In the genomic region with DNA sequence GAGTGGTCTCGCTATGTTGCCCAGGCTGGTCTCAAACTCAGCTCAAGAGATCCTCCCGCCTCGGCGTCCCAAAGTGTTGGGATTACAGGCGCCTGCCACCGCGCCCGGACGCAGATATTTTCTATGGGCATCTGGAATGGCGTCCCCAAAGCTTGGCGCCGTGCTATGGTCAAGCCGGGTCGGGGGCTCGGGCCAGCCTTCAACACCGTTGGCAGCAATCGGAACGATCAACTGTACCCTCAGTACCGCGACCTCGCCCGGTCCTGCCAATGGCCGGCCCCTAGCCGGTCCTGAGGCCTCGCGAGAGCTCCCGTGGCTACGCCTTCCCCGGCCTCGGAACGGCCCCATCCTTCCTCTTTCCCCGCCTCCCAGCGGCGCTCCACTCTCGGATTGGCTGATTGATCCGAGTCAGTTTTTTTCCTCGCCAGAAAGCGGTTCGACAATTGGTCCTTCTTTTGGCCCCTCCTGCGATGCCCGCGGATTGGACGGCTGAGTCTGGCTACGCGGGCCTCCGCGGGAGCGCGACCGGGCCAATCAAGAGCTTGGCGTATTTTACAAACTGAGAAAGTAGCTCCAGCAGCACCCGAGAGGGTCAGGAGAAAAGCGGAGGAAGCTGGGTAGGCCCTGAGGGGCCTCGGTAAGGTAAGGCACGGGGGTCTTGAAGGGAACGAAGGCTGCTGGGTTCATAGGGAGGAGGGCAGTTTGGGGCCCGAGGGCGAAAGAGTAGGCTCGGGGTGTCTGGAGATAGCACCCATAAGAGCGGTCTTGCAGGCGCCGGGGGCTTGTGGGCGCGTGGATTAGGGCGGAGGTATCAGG, we compare ENCODE assay signal across 8 cellular contexts. TPM values are rescaled to one million over a fixed set of nuclear protein-coding genes. Genes with fewer than 3 reads are reported as not detected.
DNase-seq lines count a peak whose midpoint lies in the region; TF ChIP-seq lines count a peak whose summit lies in the region.

A gene with protein sequence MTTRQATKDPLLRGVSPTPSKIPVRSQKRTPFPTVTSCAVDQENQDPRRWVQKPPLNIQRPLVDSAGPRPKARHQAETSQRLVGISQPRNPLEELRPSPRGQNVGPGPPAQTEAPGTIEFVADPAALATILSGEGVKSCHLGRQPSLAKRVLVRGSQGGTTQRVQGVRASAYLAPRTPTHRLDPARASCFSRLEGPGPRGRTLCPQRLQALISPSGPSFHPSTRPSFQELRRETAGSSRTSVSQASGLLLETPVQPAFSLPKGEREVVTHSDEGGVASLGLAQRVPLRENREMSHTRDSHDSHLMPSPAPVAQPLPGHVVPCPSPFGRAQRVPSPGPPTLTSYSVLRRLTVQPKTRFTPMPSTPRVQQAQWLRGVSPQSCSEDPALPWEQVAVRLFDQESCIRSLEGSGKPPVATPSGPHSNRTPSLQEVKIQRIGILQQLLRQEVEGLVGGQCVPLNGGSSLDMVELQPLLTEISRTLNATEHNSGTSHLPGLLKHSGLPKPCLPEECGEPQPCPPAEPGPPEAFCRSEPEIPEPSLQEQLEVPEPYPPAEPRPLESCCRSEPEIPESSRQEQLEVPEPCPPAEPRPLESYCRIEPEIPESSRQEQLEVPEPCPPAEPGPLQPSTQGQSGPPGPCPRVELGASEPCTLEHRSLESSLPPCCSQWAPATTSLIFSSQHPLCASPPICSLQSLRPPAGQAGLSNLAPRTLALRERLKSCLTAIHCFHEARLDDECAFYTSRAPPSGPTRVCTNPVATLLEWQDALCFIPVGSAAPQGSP (plus strand): TSS at position 548 of the 816 bp plus-strand sequence. CDS start 354 bp downstream, outside the sequence.

- peaks cover 32% of the 10 kb centered on the region for H3K36me3 ChIP-seq in HAP-1 (replicated peaks)
- peaks cover 31% of the 10 kb centered on the region for H3K36me3 ChIP-seq in MG63

- peak within 1 kb of the TSS; percentile 76 for H3K4me3 ChIP-seq in HAP-1
- peak within 1 kb of the TSS; percentile 61 for H3K4me3 ChIP-seq in MG63

- H3K4me1 ChIP-seq in HAP-1 = peaks cover 6% of the 10 kb centered on the region

- TF ChIP-seq CTCF in nephron progenitor cell (IDR thresholded peaks at IDR 0.05) = no peak

- H3K27me3 ChIP-seq in HAP-1 (ENCODE audit: low read depth) (no peaks in the 10 kb centered on the region), MG63 (no peaks in the 10 kb centered on the region)

- H3K9me3 Mint-ChIP-seq in nephron progenitor cell = no peaks in the 10 kb centered on the region
- no peaks in the 10 kb centered on the region for H3K9me3 Mint-ChIP-seq in stimulated activated naive CD8-positive, alpha-beta T cell treated with anti-CD3 and anti-CD28 coated beads, Interleukin-15, Interleukin-2, amounts not matched to agents 100 ng/mL and 50 ng/mL, for 24 hours

- peak within 1 kb of the TSS; percentile 91 for H3K27ac Mint-ChIP-seq in nephron progenitor cell
- peak within 1 kb of the TSS; percentile 97 for H3K27ac Mint-ChIP-seq in stimulated activated naive CD8-positive, alpha-beta T cell treated with anti-CD3 and anti-CD28 coated beads, Interleukin-15, Interleukin-2, amounts not matched to agents 100 ng/mL and 50 ng/mL, for 24 hours

- DNase-seq in G401 (ENCODE audit: low spot score) (peak; percentile 99), HAP-1 (ENCODE audit: low spot score in 2 of 2) (peak; percentile 98 to 99), MG63 (peak; percentile 97), SHP77 (lab: John Stamatoyannopoulos, UW) (peak; percentile 96 to 97), fibroblast of the conjunctiva (ENCODE audit: low read depth) (peak; percentile 94), nephron progenitor cell (peak; percentile 96)
- peak; percentile 95 for DNase-seq in activated T-helper 9 cell treated with anti-CD3 and anti-CD28 coated beads, Interleukin-2, amount 50 U/mL, for 16 hours (ENCODE audit: low read depth)

- H3K36me3 Mint-ChIP-seq in nephron progenitor cell (ENCODE audit: low read depth) = peaks cover 16% of the 10 kb centered on the region
- peaks cover 7% of the 10 kb centered on the region for H3K36me3 Mint-ChIP-seq in stimulated activated naive CD8-positive, alpha-beta T cell treated with anti-CD3 and anti-CD28 coated beads, Interleukin-15, Interleukin-2, amounts not matched to agents 100 ng/mL and 50 ng/mL, for 24 hours (ENCODE audit: low read depth)

- H3K9me3 ChIP-seq in HAP-1 (no peaks in the 10 kb centered on the region), MG63 (no peaks in the 10 kb centered on the region)

- peak within 1 kb of the TSS; percentile 99 for H3K4me3 Mint-ChIP-seq in nephron progenitor cell
- H3K4me3 Mint-ChIP-seq in stimulated activated naive CD8-positive, alpha-beta T cell treated with anti-CD3 and anti-CD28 coated beads, Interleukin-15, Interleukin-2, amounts not matched to agents 100 ng/mL and 50 ng/mL, for 24 hours = peak within 1 kb of the TSS; percentile 99

- in situ Hi-C loops in G401 (cut with HindIII; ENCODE audit: low sequenced_read_pairs) (no loop called here), HAP-1 (cut with MboI; ENCODE audit: low sequenced_read_pairs) (no loop called here)

- H3K27me3 Mint-ChIP-seq in nephron progenitor cell (ENCODE audit: low read depth, poor library complexity) = peaks cover 39% of the 10 kb centered on the region
- no peaks in the 10 kb centered on the region for H3K27me3 Mint-ChIP-seq in stimulated activated naive CD8-positive, alpha-beta T cell treated with anti-CD3 and anti-CD28 coated beads, Interleukin-15, Interleukin-2, amounts not matched to agents 100 ng/mL and 50 ng/mL, for 24 hours

- H3K4me1 Mint-ChIP-seq in nephron progenitor cell = peaks cover 25% of the 10 kb centered on the region
- H3K4me1 Mint-ChIP-seq in stimulated activated naive CD8-positive, alpha-beta T cell treated with anti-CD3 and anti-CD28 coated beads, Interleukin-15, Interleukin-2, amounts not matched to agents 100 ng/mL and 50 ng/mL, for 24 hours (ENCODE audit: low read depth) = peaks cover 23% of the 10 kb centered on the region

RNA-seq across cellular contexts. Expression of the gene that starts here (rescaled TPM):
- 39.1 and 43.0 TPM in 2 replicates for total RNA-seq in G401 (2014; rRNA removed; shearing (Covaris generic))
- total RNA-seq in MG63 (2014; rRNA removed; shearing (Covaris generic); ENCODE audit: low replicate concordance) = 24.3 and 37.3 TPM in 2 replicates

Comparison
In these comparisons a context has a peak if more than half of its experiments do, and no peak if none do; other contexts are left out.
1. Peak in every context shown above with its lines: DNase-seq and H3K4me3 ChIP-seq.